In genomic region chr7:155953781-155954549, GRCh38 we compare ENCODE assay signal across 1 cellular context.
TF ChIP-seq lines count a peak whose summit lies in the region.

No MANE protein-coding gene starts in this region.

TF ChIP-seq in HepG2, 621 proteins besides CTCF, POLR2A, EP300 and RAD21 (continued from another document and continues in another):
- TF ChIP-seq ZNF609 (CRISPR knock-in tag; IDR thresholded peaks at IDR 0.05; ENCODE audit: borderline replicate concordance) = peak; percentile 92
- no peak for TF ChIP-seq MBD4 (IDR thresholded peaks at IDR 0.05; ENCODE audit: borderline replicate concordance, low read length)
- peak; percentile 77; the same call in 1 of the 2 replicates for TF ChIP-seq NCOA2 (CRISPR knock-in tag; IDR thresholded peaks at IDR 0.05)
- TF ChIP-seq, protein P1, sequence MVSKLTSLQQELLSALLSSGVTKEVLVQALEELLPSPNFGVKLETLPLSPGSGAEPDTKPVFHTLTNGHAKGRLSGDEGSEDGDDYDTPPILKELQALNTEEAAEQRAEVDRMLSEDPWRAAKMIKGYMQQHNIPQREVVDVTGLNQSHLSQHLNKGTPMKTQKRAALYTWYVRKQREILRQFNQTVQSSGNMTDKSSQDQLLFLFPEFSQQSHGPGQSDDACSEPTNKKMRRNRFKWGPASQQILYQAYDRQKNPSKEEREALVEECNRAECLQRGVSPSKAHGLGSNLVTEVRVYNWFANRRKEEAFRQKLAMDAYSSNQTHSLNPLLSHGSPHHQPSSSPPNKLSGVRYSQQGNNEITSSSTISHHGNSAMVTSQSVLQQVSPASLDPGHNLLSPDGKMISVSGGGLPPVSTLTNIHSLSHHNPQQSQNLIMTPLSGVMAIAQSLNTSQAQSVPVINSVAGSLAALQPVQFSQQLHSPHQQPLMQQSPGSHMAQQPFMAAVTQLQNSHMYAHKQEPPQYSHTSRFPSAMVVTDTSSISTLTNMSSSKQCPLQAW (CRISPR knock-in tag; IDR thresholded peaks at IDR 0.05) = peak; percentile 72; the same call in 1 of the 2 replicates
- TF ChIP-seq MAFG (CRISPR knock-in tag; IDR thresholded peaks at IDR 0.05) = no peak
- peak; percentile 48; the same call in 1 of the 2 replicates for TF ChIP-seq MYC (CRISPR knock-in tag; IDR thresholded peaks at IDR 0.05; ENCODE audit: borderline replicate concordance)
- TF ChIP-seq ZNF256 (CRISPR knock-in tag; conservative IDR thresholded peaks at IDR 0.05) = 0 out of 2 replicates have a peak, but pooled peaks have one; percentile 61
- TF ChIP-seq GLMP (CRISPR knock-in tag; IDR thresholded peaks at IDR 0.05; ENCODE audit: borderline replicate concordance) = no peak
- TF ChIP-seq ZNF10 (CRISPR knock-in tag; IDR thresholded peaks at IDR 0.05; ENCODE audit: borderline replicate concordance, low read depth) = no peak
- no peak; the same call in 1 of the 2 replicates for TF ChIP-seq ERF (CRISPR knock-in tag; IDR thresholded peaks at IDR 0.05)
- TF ChIP-seq GABPB1 (CRISPR knock-in tag; IDR thresholded peaks at IDR 0.05) = no peak
- TF ChIP-seq ZNF839 (CRISPR knock-in tag; IDR thresholded peaks at IDR 0.05; ENCODE audit: borderline replicate concordance) = no peak
- TF ChIP-seq ZNF777 (CRISPR knock-in tag; IDR thresholded peaks at IDR 0.05) = no peak
- TF ChIP-seq SAFB2 (CRISPR knock-in tag; IDR thresholded peaks at IDR 0.05; ENCODE audit: borderline replicate concordance, low read depth) = no peak
- TF ChIP-seq, protein P2, sequence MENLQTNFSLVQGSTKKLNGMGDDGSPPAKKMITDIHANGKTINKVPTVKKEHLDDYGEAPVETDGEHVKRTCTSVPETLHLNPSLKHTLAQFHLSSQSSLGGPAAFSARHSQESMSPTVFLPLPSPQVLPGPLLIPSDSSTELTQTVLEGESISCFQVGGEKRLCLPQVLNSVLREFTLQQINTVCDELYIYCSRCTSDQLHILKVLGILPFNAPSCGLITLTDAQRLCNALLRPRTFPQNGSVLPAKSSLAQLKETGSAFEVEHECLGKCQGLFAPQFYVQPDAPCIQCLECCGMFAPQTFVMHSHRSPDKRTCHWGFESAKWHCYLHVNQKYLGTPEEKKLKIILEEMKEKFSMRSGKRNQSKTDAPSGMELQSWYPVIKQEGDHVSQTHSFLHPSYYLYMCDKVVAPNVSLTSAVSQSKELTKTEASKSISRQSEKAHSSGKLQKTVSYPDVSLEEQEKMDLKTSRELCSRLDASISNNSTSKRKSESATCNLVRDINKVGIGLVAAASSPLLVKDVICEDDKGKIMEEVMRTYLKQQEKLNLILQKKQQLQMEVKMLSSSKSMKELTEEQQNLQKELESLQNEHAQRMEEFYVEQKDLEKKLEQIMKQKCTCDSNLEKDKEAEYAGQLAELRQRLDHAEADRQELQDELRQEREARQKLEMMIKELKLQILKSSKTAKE (CRISPR knock-in tag; IDR thresholded peaks at IDR 0.05; ENCODE audit: borderline replicate concordance) = no peak; the same call in 1 of the 2 replicates
- TF ChIP-seq, protein P3, sequence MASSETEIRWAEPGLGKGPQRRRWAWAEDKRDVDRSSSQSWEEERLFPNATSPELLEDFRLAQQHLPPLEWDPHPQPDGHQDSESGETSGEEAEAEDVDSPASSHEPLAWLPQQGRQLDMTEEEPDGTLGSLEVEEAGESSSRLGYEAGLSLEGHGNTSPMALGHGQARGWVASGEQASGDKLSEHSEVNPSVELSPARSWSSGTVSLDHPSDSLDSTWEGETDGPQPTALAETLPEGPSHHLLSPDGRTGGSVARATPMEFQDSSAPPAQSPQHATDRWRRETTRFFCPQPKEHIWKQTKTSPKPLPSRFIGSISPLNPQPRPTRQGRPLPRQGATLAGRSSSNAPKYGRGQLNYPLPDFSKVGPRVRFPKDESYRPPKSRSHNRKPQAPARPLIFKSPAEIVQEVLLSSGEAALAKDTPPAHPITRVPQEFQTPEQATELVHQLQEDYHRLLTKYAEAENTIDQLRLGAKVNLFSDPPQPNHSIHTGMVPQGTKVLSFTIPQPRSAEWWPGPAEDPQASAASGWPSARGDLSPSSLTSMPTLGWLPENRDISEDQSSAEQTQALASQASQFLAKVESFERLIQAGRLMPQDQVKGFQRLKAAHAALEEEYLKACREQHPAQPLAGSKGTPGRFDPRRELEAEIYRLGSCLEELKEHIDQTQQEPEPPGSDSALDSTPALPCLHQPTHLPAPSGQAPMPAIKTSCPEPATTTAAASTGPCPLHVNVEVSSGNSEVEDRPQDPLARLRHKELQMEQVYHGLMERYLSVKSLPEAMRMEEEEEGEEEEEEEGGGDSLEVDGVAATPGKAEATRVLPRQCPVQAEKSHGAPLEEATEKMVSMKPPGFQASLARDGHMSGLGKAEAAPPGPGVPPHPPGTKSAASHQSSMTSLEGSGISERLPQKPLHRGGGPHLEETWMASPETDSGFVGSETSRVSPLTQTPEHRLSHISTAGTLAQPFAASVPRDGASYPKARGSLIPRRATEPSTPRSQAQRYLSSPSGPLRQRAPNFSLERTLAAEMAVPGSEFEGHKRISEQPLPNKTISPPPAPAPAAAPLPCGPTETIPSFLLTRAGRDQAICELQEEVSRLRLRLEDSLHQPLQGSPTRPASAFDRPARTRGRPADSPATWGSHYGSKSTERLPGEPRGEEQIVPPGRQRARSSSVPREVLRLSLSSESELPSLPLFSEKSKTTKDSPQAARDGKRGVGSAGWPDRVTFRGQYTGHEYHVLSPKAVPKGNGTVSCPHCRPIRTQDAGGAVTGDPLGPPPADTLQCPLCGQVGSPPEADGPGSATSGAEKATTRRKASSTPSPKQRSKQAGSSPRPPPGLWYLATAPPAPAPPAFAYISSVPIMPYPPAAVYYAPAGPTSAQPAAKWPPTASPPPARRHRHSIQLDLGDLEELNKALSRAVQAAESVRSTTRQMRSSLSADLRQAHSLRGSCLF (CRISPR knock-in tag; IDR thresholded peaks at IDR 0.05; ENCODE audit: borderline replicate concordance) = no peak
- TF ChIP-seq STAT5B (CRISPR knock-in tag; IDR thresholded peaks at IDR 0.05) = no peak
- TF ChIP-seq ZNF660 (CRISPR knock-in tag; IDR thresholded peaks at IDR 0.05; ENCODE audit: borderline replicate concordance, low read depth) = no peak
- no peak; the same call in 1 of the 2 replicates for TF ChIP-seq NFKB2 (CRISPR knock-in tag; IDR thresholded peaks at IDR 0.05; ENCODE audit: borderline replicate concordance)
- TF ChIP-seq ARHGAP35 (CRISPR knock-in tag; IDR thresholded peaks at IDR 0.05; ENCODE audit: borderline replicate concordance) = no peak
- TF ChIP-seq ZNF337 (CRISPR knock-in tag; IDR thresholded peaks at IDR 0.05; ENCODE audit: borderline replicate concordance, low read depth) = no peak
- TF ChIP-seq YY1 (IDR thresholded peaks at IDR 0.05; ENCODE audit: insufficient read depth, insufficient replicate concordance, low read depth, low read length) = peak; percentile 30
- peak; percentile 64; the same call in 1 of the 2 replicates for TF ChIP-seq ZNF556 (CRISPR knock-in tag; IDR thresholded peaks at IDR 0.05; ENCODE audit: borderline replicate concordance)
- peak; percentile 73 for TF ChIP-seq MLXIP (CRISPR knock-in tag; IDR thresholded peaks at IDR 0.05; ENCODE audit: borderline replicate concordance)
- TF ChIP-seq ETS1 (CRISPR knock-in tag; IDR thresholded peaks at IDR 0.05) = no peak
- TF ChIP-seq, protein P4, sequence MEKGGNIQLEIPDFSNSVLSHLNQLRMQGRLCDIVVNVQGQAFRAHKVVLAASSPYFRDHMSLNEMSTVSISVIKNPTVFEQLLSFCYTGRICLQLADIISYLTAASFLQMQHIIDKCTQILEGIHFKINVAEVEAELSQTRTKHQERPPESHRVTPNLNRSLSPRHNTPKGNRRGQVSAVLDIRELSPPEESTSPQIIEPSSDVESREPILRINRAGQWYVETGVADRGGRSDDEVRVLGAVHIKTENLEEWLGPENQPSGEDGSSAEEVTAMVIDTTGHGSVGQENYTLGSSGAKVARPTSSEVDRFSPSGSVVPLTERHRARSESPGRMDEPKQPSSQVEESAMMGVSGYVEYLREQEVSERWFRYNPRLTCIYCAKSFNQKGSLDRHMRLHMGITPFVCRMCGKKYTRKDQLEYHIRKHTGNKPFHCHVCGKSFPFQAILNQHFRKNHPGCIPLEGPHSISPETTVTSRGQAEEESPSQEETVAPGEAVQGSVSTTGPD (CRISPR knock-in tag; IDR thresholded peaks at IDR 0.05) = no peak
- peak; percentile 68; the same call in 1 of the 2 replicates for TF ChIP-seq HHEX (CRISPR knock-in tag; IDR thresholded peaks at IDR 0.05)
- TF ChIP-seq, protein P5, sequence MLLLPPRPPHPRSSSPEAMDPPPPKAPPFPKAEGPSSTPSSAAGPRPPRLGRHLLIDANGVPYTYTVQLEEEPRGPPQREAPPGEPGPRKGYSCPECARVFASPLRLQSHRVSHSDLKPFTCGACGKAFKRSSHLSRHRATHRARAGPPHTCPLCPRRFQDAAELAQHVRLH (CRISPR knock-in tag; IDR thresholded peaks at IDR 0.05; ENCODE audit: borderline replicate concordance, low read depth) = peak; percentile 40; the same call in 1 of the 2 replicates
- TF ChIP-seq CHCHD3 (CRISPR knock-in tag; IDR thresholded peaks at IDR 0.05) = no peak
- TF ChIP-seq NCOA5 (CRISPR knock-in tag; IDR thresholded peaks at IDR 0.05) = no peak
- TF ChIP-seq ZC3H13 (CRISPR knock-in tag; IDR thresholded peaks at IDR 0.05) = no peak
- no peak for TF ChIP-seq ZNF354B (CRISPR knock-in tag; IDR thresholded peaks at IDR 0.05)
- TF ChIP-seq CREB1 (IDR thresholded peaks at IDR 0.05) = no peak
- TF ChIP-seq CREB1 (CRISPR knock-in tag; IDR thresholded peaks at IDR 0.05) = 0 out of 2 replicates have a peak, but pooled peaks have one; percentile 26
- TF ChIP-seq DRAP1 (CRISPR knock-in tag; IDR thresholded peaks at IDR 0.05) = 0 out of 2 replicates have a peak, but pooled peaks have one; percentile 13
